Comparison of ENCODE assay signal across 16 cellular contexts in the genomic region with DNA sequence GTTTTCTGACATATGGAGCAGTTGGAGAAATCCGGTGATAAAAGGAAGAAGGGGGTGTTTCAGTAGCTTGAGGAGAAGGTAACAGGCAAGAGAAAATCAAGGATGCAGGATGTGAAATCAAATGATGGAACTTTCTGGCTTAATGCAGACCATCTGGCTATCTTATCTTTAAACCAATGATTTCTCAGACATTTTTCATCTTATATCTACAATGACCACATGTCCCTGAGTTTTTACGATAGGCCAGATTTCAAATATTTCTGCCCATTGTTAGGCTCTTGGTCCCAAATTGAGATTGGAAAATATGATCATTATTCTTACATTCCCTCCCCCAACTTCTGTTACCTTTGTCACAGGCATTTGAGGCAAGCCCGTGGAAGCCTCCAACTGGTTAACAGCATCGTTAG.
DNase-seq lines count a peak whose midpoint lies in the region; ATAC-seq and TF ChIP-seq lines count a peak whose summit lies in the region.
"Had no signal": no experiment of that assay in that cellular context is flagged by ENCODE, and none has a peak within 500 bp of the region (broad histone marks: within the 10 kb centered on the region; RNA-seq: fewer than 3 reads in every experiment).

No MANE protein-coding gene starts in this region.

- WGBS in spleen, 5 donors: 85 to 95% (median 87%) methylated on average over 4 of the region's 4 CpGs

- H3K4me1 Mint-ChIP-seq in mesothelial cell of epicardium: peaks cover 70% of the 10 kb centered on the region
- H3K4me1 Mint-ChIP-seq: CD14-positive monocyte had no signal

- peak; percentile 7 for DNase-seq in DMS 273 (lab: John Stamatoyannopoulos, UW; ENCODE audit: unreplicated experiment)
- DNase-seq in DMS 273 treated with DMSO at 0.1 percent for 48 hours (lab: John Stamatoyannopoulos, UW): no peak
- DNase-seq in mesothelial cell of epicardium (ENCODE audit: low spot score in 2 of 2, unreplicated experiment in 2 of 2): no peak
- DNase-seq in spleen: no peak
- no peak for DNase-seq in inferior parietal cortex (ENCODE audit: extremely low spot score)
- DNase-seq: CD8-positive, alpha-beta T cell; COR-L47; DMS53; GF-D8; GM23248 had no signal

- no peaks in the 10 kb centered on the region for H3K36me3 Mint-ChIP-seq in mesothelial cell of epicardium
- H3K36me3 Mint-ChIP-seq: CD14-positive monocyte; CD8-positive, alpha-beta T cell had no signal

- no peak for TF ChIP-seq CTCF in mesothelial cell of epicardium (IDR thresholded peaks at IDR 0.05; ENCODE audit: unreplicated experiment)
- TF ChIP-seq CTCF in spleen (IDR thresholded peaks at IDR 0.05 in 8 of 11, conservative IDR thresholded peaks at IDR 0.05 in 3 of 11): no peak

- no peak overlapping the region for H3K4me3 ChIP-seq in spleen
- H3K4me3 ChIP-seq: GM23248 had no signal

- intact Hi-C loops in spleen (cut with DNase I; ENCODE audit: low total_unique reads): no loop called here

- no peak overlapping the region for H3K4me3 Mint-ChIP-seq in mesothelial cell of epicardium
- H3K4me3 Mint-ChIP-seq: CD14-positive monocyte; CD8-positive, alpha-beta T cell had no signal

- H3K27ac ChIP-seq in spleen: no peak overlapping the region
- H3K27ac ChIP-seq: 22Rv1, GM23248 had no signal

- no peaks in the 10 kb centered on the region for H3K27me3 ChIP-seq in spleen (replicated peaks in 1 of 7)

- no peak; the same call in 2 of the 3 replicates for ATAC-seq in SK-N-SH treated with all-trans-retinoic acid at 6 μM for 48 hours
- ATAC-seq in GM19467 (IDR thresholded peaks at IDR 0.05; ENCODE audit: unreplicated experiment): no peak
- ATAC-seq: CD8-positive, alpha-beta T cell; HCT116; HepG2 had no signal

- H3K36me3 ChIP-seq in spleen: no peaks in the 10 kb centered on the region

- no peaks in the 10 kb centered on the region for H3K9me3 ChIP-seq in spleen

- H3K27me3 Mint-ChIP-seq in mesothelial cell of epicardium (ENCODE audit: low read depth): no peaks in the 10 kb centered on the region

- TF ChIP-seq POLR2A in spleen (IDR thresholded peaks at IDR 0.05): no peak

- peak overlapping the region; percentile 79 for H3K27ac Mint-ChIP-seq in mesothelial cell of epicardium
- H3K27ac Mint-ChIP-seq: CD8-positive, alpha-beta T cell had no signal

- H3K4me1 ChIP-seq in spleen: no peaks in the 10 kb centered on the region

- no peaks in the 10 kb centered on the region for H3K9me3 Mint-ChIP-seq in mesothelial cell of epicardium
- H3K9me3 Mint-ChIP-seq: CD8-positive, alpha-beta T cell had no signal

TF ChIP-seq in SK-N-SH treated with all-trans-retinoic acid at 6 μM for 48 hours, 23 proteins besides CTCF, POLR2A, EP300 and RAD21:
- TF ChIP-seq ZNF8 (CRISPR knock-in tag; IDR thresholded peaks at IDR 0.05) (peak; percentile 20; the same call in 1 of the 2 replicates), ISL1 (CRISPR knock-in tag; IDR thresholded peaks at IDR 0.05) (peak; percentile 57), GLIS3 (CRISPR knock-in tag; IDR thresholded peaks at IDR 0.05) (peak; percentile 81), SNAI2 (CRISPR knock-in tag; IDR thresholded peaks at IDR 0.05) (no peak), ZC3H10 (CRISPR knock-in tag; IDR thresholded peaks at IDR 0.05) (no peak), CSDC2 (CRISPR knock-in tag; IDR thresholded peaks at IDR 0.05) (no peak), RARB (CRISPR knock-in tag; IDR thresholded peaks at IDR 0.05) (no peak), ZFP3 (CRISPR knock-in tag; IDR thresholded peaks at IDR 0.05) (0 out of 2 replicates have a peak, but pooled peaks have one; percentile 44), ARNTL (CRISPR knock-in tag; IDR thresholded peaks at IDR 0.05; ENCODE audit: borderline replicate concordance, low read depth) (peak; percentile 21; the same call in 1 of the 2 replicates), BACH2 (CRISPR knock-in tag; IDR thresholded peaks at IDR 0.05; ENCODE audit: borderline replicate concordance) (no peak), TCF4 (CRISPR knock-in tag; IDR thresholded peaks at IDR 0.05; ENCODE audit: borderline replicate concordance) (peak; percentile 99), ZNF565 (CRISPR knock-in tag; conservative IDR thresholded peaks at IDR 0.05; ENCODE audit: low read depth) (no peak), ESRRG (CRISPR knock-in tag; IDR thresholded peaks at IDR 0.05) (no peak), OSR1 (CRISPR knock-in tag; IDR thresholded peaks at IDR 0.05) (no peak), PPARA (CRISPR knock-in tag; IDR thresholded peaks at IDR 0.05; ENCODE audit: borderline replicate concordance) (peak; percentile 88; the same call in 1 of the 2 replicates), TOX (CRISPR knock-in tag; IDR thresholded peaks at IDR 0.05; ENCODE audit: borderline replicate concordance) (no peak), ZNF70 (CRISPR knock-in tag; IDR thresholded peaks at IDR 0.05) (no peak), ZFP30 (CRISPR knock-in tag; IDR thresholded peaks at IDR 0.05) (no peak)
- TF ChIP-seq, protein P1, sequence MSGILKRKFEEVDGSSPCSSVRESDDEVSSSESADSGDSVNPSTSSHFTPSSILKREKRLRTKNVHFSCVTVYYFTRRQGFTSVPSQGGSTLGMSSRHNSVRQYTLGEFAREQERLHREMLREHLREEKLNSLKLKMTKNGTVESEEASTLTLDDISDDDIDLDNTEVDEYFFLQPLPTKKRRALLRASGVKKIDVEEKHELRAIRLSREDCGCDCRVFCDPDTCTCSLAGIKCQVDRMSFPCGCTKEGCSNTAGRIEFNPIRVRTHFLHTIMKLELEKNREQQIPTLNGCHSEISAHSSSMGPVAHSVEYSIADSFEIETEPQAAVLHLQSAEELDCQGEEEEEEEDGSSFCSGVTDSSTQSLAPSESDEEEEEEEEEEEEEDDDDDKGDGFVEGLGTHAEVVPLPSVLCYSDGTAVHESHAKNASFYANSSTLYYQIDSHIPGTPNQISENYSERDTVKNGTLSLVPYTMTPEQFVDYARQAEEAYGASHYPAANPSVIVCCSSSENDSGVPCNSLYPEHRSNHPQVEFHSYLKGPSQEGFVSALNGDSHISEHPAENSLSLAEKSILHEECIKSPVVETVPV (CRISPR knock-in tag; IDR thresholded peaks at IDR 0.05): peak; percentile 76; the same call in 1 of the 2 replicates
- TF ChIP-seq, protein P2, sequence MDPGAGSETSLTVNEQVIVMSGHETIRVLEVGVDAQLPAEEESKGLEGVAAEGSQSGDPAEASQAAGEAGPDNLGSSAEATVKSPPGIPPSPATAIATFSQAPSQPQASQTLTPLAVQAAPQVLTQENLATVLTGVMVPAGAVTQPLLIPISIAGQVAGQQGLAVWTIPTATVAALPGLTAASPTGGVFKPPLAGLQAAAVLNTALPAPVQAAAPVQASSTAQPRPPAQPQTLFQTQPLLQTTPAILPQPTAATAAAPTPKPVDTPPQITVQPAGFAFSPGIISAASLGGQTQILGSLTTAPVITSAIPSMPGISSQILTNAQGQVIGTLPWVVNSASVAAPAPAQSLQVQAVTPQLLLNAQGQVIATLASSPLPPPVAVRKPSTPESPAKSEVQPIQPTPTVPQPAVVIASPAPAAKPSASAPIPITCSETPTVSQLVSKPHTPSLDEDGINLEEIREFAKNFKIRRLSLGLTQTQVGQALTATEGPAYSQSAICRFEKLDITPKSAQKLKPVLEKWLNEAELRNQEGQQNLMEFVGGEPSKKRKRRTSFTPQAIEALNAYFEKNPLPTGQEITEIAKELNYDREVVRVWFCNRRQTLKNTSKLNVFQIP (CRISPR knock-in tag; IDR thresholded peaks at IDR 0.05; ENCODE audit: borderline replicate concordance, low read depth): no peak
- TF ChIP-seq, protein P3, sequence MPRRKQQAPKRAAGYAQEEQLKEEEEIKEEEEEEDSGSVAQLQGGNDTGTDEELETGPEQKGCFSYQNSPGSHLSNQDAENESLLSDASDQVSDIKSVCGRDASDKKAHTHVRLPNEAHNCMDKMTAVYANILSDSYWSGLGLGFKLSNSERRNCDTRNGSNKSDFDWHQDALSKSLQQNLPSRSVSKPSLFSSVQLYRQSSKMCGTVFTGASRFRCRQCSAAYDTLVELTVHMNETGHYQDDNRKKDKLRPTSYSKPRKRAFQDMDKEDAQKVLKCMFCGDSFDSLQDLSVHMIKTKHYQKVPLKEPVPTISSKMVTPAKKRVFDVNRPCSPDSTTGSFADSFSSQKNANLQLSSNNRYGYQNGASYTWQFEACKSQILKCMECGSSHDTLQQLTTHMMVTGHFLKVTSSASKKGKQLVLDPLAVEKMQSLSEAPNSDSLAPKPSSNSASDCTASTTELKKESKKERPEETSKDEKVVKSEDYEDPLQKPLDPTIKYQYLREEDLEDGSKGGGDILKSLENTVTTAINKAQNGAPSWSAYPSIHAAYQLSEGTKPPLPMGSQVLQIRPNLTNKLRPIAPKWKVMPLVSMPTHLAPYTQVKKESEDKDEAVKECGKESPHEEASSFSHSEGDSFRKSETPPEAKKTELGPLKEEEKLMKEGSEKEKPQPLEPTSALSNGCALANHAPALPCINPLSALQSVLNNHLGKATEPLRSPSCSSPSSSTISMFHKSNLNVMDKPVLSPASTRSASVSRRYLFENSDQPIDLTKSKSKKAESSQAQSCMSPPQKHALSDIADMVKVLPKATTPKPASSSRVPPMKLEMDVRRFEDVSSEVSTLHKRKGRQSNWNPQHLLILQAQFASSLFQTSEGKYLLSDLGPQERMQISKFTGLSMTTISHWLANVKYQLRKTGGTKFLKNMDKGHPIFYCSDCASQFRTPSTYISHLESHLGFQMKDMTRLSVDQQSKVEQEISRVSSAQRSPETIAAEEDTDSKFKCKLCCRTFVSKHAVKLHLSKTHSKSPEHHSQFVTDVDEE (CRISPR knock-in tag; IDR thresholded peaks at IDR 0.05): peak; percentile 94
- TF ChIP-seq, protein P4, sequence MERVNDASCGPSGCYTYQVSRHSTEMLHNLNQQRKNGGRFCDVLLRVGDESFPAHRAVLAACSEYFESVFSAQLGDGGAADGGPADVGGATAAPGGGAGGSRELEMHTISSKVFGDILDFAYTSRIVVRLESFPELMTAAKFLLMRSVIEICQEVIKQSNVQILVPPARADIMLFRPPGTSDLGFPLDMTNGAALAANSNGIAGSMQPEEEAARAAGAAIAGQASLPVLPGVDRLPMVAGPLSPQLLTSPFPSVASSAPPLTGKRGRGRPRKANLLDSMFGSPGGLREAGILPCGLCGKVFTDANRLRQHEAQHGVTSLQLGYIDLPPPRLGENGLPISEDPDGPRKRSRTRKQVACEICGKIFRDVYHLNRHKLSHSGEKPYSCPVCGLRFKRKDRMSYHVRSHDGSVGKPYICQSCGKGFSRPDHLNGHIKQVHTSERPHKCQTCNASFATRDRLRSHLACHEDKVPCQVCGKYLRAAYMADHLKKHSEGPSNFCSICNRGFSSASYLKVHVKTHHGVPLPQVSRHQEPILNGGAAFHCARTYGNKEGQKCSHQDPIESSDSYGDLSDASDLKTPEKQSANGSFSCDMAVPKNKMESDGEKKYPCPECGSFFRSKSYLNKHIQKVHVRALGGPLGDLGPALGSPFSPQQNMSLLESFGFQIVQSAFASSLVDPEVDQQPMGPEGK (CRISPR knock-in tag; IDR thresholded peaks at IDR 0.05; ENCODE audit: borderline replicate concordance): no peak
